In genomic region chr22:22297159-22297789, GRCh38 we compare ENCODE assay signal across 8 cellular contexts. TPM values are rescaled to one million over a fixed set of nuclear protein-coding genes. Genes with fewer than 3 reads are reported as not detected.
A peak's percentile ranks its signal among the peaks of the same experiment; 100 is the strongest.
DNase-seq lines count a peak whose midpoint lies in the region; ATAC-seq, FAIRE-seq and TF ChIP-seq lines count a peak whose summit lies in the region.
"Not testable (repeated sequence)": the region's sequence is repeated elsewhere in the genome, so short reads cannot be mapped to it uniquely, and the experiment has no call there.

No MANE protein-coding gene starts in this region.

- H3K9me3 ChIP-seq in astrocyte (ENCODE audit: insufficient read depth, low read depth, low read length); esophagus muscularis mucosa; pancreas; upper lobe of left lung: not testable (repeated sequence)

- not testable (repeated sequence) for H3K9me3 Mint-ChIP-seq in T-helper 1 cell treated with Interleukin-12 subunit alpha and Interleukin-12 subunit beta and Interleukin-4 antibody, amounts not matched to agents 30 μg/mL and 1 μg/mL, for 36 hours; astrocyte (ENCODE audit: unreplicated experiment)

- H3K4me2 ChIP-seq in astrocyte (ENCODE audit: low read length): peak overlapping the region; percentile 83

- peak; percentile 17 for ATAC-seq in left lobe of liver
- peak in 2 of 4 donors; percentile 17 to 36 for ATAC-seq in pancreas
- ATAC-seq in upper lobe of left lung (ENCODE audit: low FRiP score in 2 of 2): not testable (repeated sequence)

- TF ChIP-seq CTCF in astrocyte (IDR thresholded peaks at IDR 0.05; ENCODE audit: insufficient read depth, low read depth, low read length); esophagus muscularis mucosa (IDR thresholded peaks at IDR 0.05); pancreas (IDR thresholded peaks at IDR 0.05); upper lobe of left lung (IDR thresholded peaks at IDR 0.05): not testable (repeated sequence)

- peaks cover 36% of the 10 kb centered on the region for H3K79me2 ChIP-seq in astrocyte (ENCODE audit: insufficient read depth, low read length)

- H3K9ac ChIP-seq in astrocyte (ENCODE audit: low read length): peak overlapping the region; percentile 79

- TF ChIP-seq EP300 in esophagus muscularis mucosa (IDR thresholded peaks at IDR 0.05); upper lobe of left lung (IDR thresholded peaks at IDR 0.05): not testable (repeated sequence)

- FAIRE-seq in astrocyte (lab: Jason Lieb, UNC); pancreas (lab: Jason Lieb, UNC): not testable (repeated sequence)

- H3K27ac Mint-ChIP-seq in T-helper 1 cell treated with Interleukin-12 subunit alpha and Interleukin-12 subunit beta and Interleukin-4 antibody, amounts not matched to agents 30 μg/mL and 1 μg/mL, for 36 hours: peak overlapping the region; percentile 59
- H3K27ac Mint-ChIP-seq in astrocyte (ENCODE audit: unreplicated experiment): not testable (repeated sequence)

- H3K36me3 Mint-ChIP-seq in T-helper 1 cell treated with Interleukin-12 subunit alpha and Interleukin-12 subunit beta and Interleukin-4 antibody, amounts not matched to agents 30 μg/mL and 1 μg/mL, for 36 hours (ENCODE audit: low read depth); astrocyte (ENCODE audit: low read depth, unreplicated experiment): not testable (repeated sequence)

- no CpG with 5 or more reads among the region's 28 CpGs for WGBS in esophagus muscularis mucosa
- 0 to 2% methylated on average over 16 to 28 of the region's 28 CpGs for WGBS in pancreas, 2 donors
- WGBS in upper lobe of left lung, 2 donors: 0% methylated on average over 14 of the region's 28 CpGs; no CpG with 5 or more reads in 1 of the 2 donors

- H4K20me1 ChIP-seq in astrocyte (ENCODE audit: insufficient read depth, low read length): not testable (repeated sequence)

- H3K27me3 ChIP-seq in astrocyte (ENCODE audit: insufficient read depth, low read length); esophagus muscularis mucosa; pancreas; upper lobe of left lung: not testable (repeated sequence)

- peak overlapping the region; percentile 73 for H2AFZ ChIP-seq in astrocyte (ENCODE audit: low read depth, low read length)

- not testable (repeated sequence) for H3K4me1 ChIP-seq in astrocyte (ENCODE audit: insufficient read depth, low read length); pancreas; upper lobe of left lung
- H3K4me1 ChIP-seq in esophagus muscularis mucosa: peaks cover 0 to 11% (median 10%) of the 10 kb centered on the region in 4 donors

- H3K27ac ChIP-seq in astrocyte (ENCODE audit: low read depth, low read length): not testable (repeated sequence)
- H3K27ac ChIP-seq in esophagus muscularis mucosa (replicated peaks in 1 of 4) (peak overlapping the region; percentile 81 to 87 (median 84)), pancreas (peak overlapping the region in 3 of 4 donors; percentile 53 to 63 (median 55)), upper lobe of left lung (peak overlapping the region; percentile 44 to 90 (median 87))

- H3K4me1 Mint-ChIP-seq in T-helper 1 cell treated with Interleukin-12 subunit alpha and Interleukin-12 subunit beta and Interleukin-4 antibody, amounts not matched to agents 30 μg/mL and 1 μg/mL, for 36 hours (ENCODE audit: low read depth): peaks cover 16% of the 10 kb centered on the region
- H3K4me1 Mint-ChIP-seq in astrocyte (ENCODE audit: low read depth, unreplicated experiment): peaks cover 11% of the 10 kb centered on the region

- not testable (repeated sequence) for H3K27me3 Mint-ChIP-seq in T-helper 1 cell treated with Interleukin-12 subunit alpha and Interleukin-12 subunit beta and Interleukin-4 antibody, amounts not matched to agents 30 μg/mL and 1 μg/mL, for 36 hours (ENCODE audit: low read depth); astrocyte (ENCODE audit: low read depth, unreplicated experiment)

- DNase-seq in EH (ENCODE audit: low read depth) (peak; percentile 39), LHCN-M2 (ENCODE audit: low read depth) (peak; percentile 7), pancreas (peak in 1 of 6 donors; percentile 59), upper lobe of left lung (peak in 1 of 2 donors; percentile 45)
- not testable (repeated sequence) for DNase-seq in astrocyte (ENCODE audit: low read depth); esophagus muscularis mucosa (ENCODE audit: extremely low spot score); left lobe of liver (ENCODE audit: low spot score)

- intact Hi-C loops in esophagus muscularis mucosa (cut with DNase I); pancreas (cut with DNase I): not testable (repeated sequence)

- H3K4me3 Mint-ChIP-seq in T-helper 1 cell treated with Interleukin-12 subunit alpha and Interleukin-12 subunit beta and Interleukin-4 antibody, amounts not matched to agents 30 μg/mL and 1 μg/mL, for 36 hours: peak overlapping the region; percentile 88
- H3K4me3 Mint-ChIP-seq in astrocyte (ENCODE audit: unreplicated experiment): peak overlapping the region; percentile 87

- H3K4me3 ChIP-seq in astrocyte (ENCODE audit: insufficient read depth, low read depth, low read length) (peak overlapping the region; percentile 74), esophagus muscularis mucosa (peak overlapping the region; percentile 72 to 83 (median 81)), pancreas (peak overlapping the region; percentile 64 to 89 (median 72)), upper lobe of left lung (peak overlapping the region; percentile 32 to 83 (median 74))

- TF ChIP-seq POLR2A in esophagus muscularis mucosa (IDR thresholded peaks at IDR 0.05; ENCODE audit: low read depth); upper lobe of left lung (IDR thresholded peaks at IDR 0.05): not testable (repeated sequence)

- H3K36me3 ChIP-seq in astrocyte (ENCODE audit: insufficient read depth, low read length); pancreas: not testable (repeated sequence)
- H3K36me3 ChIP-seq in esophagus muscularis mucosa: peaks cover 0 to 25% (median 14%) of the 10 kb centered on the region in 4 donors
- H3K36me3 ChIP-seq in upper lobe of left lung: peaks cover 0 to 13% (median 6%) of the 10 kb centered on the region in 4 donors

RNA-seq across cellular contexts. Expression of gene VPREB1, which starts 52.7 kb away (rescaled TPM):
- total RNA-seq in LHCN-M2 (2014; rRNA removed) (not detected in 2 replicates), astrocyte (not detected in 2 replicates), esophagus muscularis mucosa (not detected), left lobe of liver (not detected), pancreas (not detected), upper lobe of left lung (not detected)
- polyA plus RNA-seq in LHCN-M2 (2012): not detected
- not detected for polyA plus RNA-seq in pancreas
